Comparison of ENCODE assay signal across 1 cellular context in the genomic region with DNA sequence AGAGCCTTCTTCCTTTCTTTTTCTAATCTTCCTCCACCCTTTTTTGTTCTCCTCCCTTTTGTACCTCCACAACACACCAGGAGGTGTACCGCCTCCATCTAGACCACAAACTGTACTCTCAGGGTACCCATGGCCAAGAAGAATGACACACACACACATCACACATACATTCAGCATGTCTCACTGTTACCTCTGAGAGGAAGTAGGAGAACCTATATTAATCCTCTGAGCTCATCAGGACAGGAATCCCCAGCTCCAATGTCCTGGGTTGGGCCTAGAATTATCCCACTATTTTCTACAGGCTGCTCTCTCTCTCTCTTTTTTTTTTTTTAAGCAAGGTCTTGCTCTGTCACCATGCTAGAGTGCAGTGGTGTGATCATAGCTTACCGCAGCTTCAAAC.
TF ChIP-seq lines count a peak whose summit lies in the region.

No MANE protein-coding gene starts in this region.

TF ChIP-seq in SK-N-SH, 30 proteins besides CTCF, POLR2A, EP300 and RAD21 (continued from another document):
- TF ChIP-seq, protein P1, sequence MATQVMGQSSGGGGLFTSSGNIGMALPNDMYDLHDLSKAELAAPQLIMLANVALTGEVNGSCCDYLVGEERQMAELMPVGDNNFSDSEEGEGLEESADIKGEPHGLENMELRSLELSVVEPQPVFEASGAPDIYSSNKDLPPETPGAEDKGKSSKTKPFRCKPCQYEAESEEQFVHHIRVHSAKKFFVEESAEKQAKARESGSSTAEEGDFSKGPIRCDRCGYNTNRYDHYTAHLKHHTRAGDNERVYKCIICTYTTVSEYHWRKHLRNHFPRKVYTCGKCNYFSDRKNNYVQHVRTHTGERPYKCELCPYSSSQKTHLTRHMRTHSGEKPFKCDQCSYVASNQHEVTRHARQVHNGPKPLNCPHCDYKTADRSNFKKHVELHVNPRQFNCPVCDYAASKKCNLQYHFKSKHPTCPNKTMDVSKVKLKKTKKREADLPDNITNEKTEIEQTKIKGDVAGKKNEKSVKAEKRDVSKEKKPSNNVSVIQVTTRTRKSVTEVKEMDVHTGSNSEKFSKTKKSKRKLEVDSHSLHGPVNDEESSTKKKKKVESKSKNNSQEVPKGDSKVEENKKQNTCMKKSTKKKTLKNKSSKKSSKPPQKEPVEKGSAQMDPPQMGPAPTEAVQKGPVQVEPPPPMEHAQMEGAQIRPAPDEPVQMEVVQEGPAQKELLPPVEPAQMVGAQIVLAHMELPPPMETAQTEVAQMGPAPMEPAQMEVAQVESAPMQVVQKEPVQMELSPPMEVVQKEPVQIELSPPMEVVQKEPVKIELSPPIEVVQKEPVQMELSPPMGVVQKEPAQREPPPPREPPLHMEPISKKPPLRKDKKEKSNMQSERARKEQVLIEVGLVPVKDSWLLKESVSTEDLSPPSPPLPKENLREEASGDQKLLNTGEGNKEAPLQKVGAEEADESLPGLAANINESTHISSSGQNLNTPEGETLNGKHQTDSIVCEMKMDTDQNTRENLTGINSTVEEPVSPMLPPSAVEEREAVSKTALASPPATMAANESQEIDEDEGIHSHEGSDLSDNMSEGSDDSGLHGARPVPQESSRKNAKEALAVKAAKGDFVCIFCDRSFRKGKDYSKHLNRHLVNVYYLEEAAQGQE (IDR thresholded peaks at IDR 0.05; ENCODE audit: low read depth, low read length): no peak
TF ChIP-seq in SK-N-SH: peak in this region for 10.
